20 cellular contexts compared by ENCODE assay signal in the genomic region with DNA sequence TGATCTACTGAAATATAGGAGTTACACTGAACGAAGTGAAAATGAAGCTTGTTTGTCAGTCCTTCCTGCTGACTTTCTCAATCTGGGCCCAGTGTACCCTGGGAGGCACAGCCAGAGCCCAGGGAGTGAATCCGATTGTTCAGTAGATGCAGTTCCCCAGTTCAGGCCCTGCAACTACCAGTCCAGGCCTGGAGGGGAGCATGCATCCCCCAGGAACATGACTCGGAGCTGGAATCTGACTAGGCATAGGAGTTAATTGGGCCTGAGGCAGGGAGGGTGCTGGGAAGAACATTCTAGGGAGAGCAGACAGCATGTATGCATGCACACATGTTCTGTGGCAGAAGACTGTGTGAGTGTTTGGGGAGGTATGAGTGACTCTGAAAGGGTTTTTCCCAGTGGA. TPM values are rescaled to one million over a fixed set of nuclear protein-coding genes. Genes with fewer than 3 reads are reported as not detected.
"Had no signal": no experiment of that assay in that cellular context is flagged by ENCODE, and none has a peak within 500 bp of the region (broad histone marks: within the 10 kb centered on the region; RNA-seq: fewer than 3 reads in every experiment).

No MANE protein-coding gene starts in this region.

- DNase-seq: activated CD4-positive, alpha-beta memory T cell treated with anti-CD3 and anti-CD28 coated beads for 36 hours; activated CD4-positive, alpha-beta T cell treated with anti-CD3 and anti-CD28 coated beads, Interleukin-2, amount 10 ng/mL, durations not matched to agents 24 days and 14 days; activated CD4-positive, CD25-positive, alpha-beta regulatory T cell treated with anti-CD3 and anti-CD28 coated beads, Interleukin-2, amount 50 U/mL, for 72 hours; activated T-cell treated with anti-CD3 and anti-CD28 coated beads, Interleukin-2, amount 50 U/mL, for 48 hours; cortex of kidney; effector CD4-positive, alpha-beta T cell; left cardiac atrium; naive thymus-derived CD8-positive, alpha-beta T cell; right lobe of liver; stimulated activated CD4-positive, alpha-beta T cell treated with anti-CD3 and anti-CD28 coated beads, Interleukin-4, amount 100 ng/mL, for 24 hours; stimulated activated naive CD8-positive, alpha-beta T cell treated with anti-CD3 and anti-CD28 coated beads, Interleukin-15, amount 100 ng/mL, for 72 hours; T-helper 17 cell; tibial artery had no signal

- H3K36me3 ChIP-seq: right lobe of liver, tibial artery had no signal

- H3K4me3 ChIP-seq: right lobe of liver, skin epidermis, tibial artery had no signal

- H3K27ac ChIP-seq: epithelial cell of prostate, right lobe of liver, skin epidermis, tibial artery had no signal

- H3K4me1 ChIP-seq: right lobe of liver, tibial artery had no signal

- H3K9me3 ChIP-seq: right lobe of liver had no signal

- ATAC-seq: activated naive CD4-positive, alpha-beta T cell treated with anti-CD3 and anti-CD28 coated beads, Interleukin-2, amount 50 U/mL, for 72 hours; naive thymus-derived CD8-positive, alpha-beta T cell; right lobe of liver; SK-N-SH treated with all-trans-retinoic acid at 6 μM for 48 hours; stimulated activated effector memory CD8-positive, alpha-beta T cell treated with anti-CD3 and anti-CD28 coated beads, Interleukin-12 subunit alpha, Interleukin-12 subunit beta, amount 100 ng/mL, for 72 hours; stimulated activated naive CD8-positive, alpha-beta T cell treated with anti-CD3 and anti-CD28 coated beads, Interleukin-15, amount 100 ng/mL, for 72 hours; T-helper 17 cell had no signal

- H3K27me3 ChIP-seq: right lobe of liver, tibial artery had no signal

RNA-seq across cellular contexts. Expression of gene PHACTR3, which starts 42.1 kb away (rescaled TPM):
- total RNA-seq: activated CD4-positive, alpha-beta memory T cell treated with anti-CD3 and anti-CD28 coated beads for 36 hours; activated CD4-positive, alpha-beta T cell treated with anti-CD3 and anti-CD28 coated beads, Interleukin-2, amount 10 ng/mL, durations not matched to agents 24 days and 14 days; activated CD8-positive, alpha-beta memory T cell treated with anti-CD3 and anti-CD28 coated beads for 36 hours; activated naive CD4-positive, alpha-beta T cell treated with anti-CD3 and anti-CD28 coated beads, Interleukin-2, amount 50 U/mL, for 72 hours; activated T-helper 2 cell treated with anti-CD3 and anti-CD28 coated beads, Interferon-gamma antibody, Interleukin-2, Interleukin-4, amounts not matched to agents 10 μg/mL and 5 μg/mL and 100 μg/mL, durations not matched to agents 14 hours and 24 hours and 36 hours; naive thymus-derived CD8-positive, alpha-beta T cell had no signal
- polyA plus RNA-seq: naive thymus-derived CD8-positive, alpha-beta T cell had no signal
